Comparison of ENCODE assay signal across 13 cellular contexts in the genomic region with DNA sequence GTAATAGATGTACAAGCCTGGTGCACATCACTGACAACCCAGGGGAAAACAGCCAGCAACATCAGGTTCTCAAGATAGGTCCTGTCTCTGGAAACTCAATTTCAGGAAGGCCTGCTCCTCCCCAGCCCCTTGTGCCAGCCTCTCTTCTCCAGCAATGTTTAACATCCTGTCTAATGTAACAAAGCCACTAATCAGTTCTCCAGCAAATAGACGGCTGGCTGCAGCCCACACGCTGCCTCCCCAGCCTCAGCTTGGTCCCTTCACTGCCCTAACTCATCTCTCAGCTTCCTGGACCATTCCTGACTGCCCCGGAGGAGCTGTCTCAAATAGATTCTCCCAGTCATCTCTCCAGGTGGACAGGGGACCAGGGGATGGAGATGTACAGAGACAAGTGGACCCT. TPM values are rescaled to one million over a fixed set of nuclear protein-coding genes. Genes with fewer than 3 reads are reported as not detected.
DNase-seq lines count a peak whose midpoint lies in the region; ATAC-seq and TF ChIP-seq lines count a peak whose summit lies in the region.
"Had no signal": no experiment of that assay in that cellular context is flagged by ENCODE, and none has a peak within 500 bp of the region (broad histone marks: within the 10 kb centered on the region; RNA-seq: fewer than 3 reads in every experiment).

No MANE protein-coding gene starts in this region.

- H3K27me3 ChIP-seq in HCT116 (ENCODE audit: insufficient read depth, low read length) (no peaks in the 10 kb centered on the region), lower lobe of right lung (ENCODE audit: low read depth) (no peaks in the 10 kb centered on the region), subcutaneous abdominal adipose tissue (ENCODE audit: control insufficient read depth in 5 of 5, insufficient read depth in 4 of 5, low read length in 5 of 5) (no peaks in the 10 kb centered on the region)

- CTCF ChIA-PET in HCT116 (lab: Charles Lee): no interaction called here
- CTCF ChIA-PET in activated CD4-positive, alpha-beta memory T cell treated with anti-CD3 and anti-CD28 coated beads for 36 hours (lab: Charles Lee): no interaction called here

- H2AFZ ChIP-seq in HCT116 (ENCODE audit: low read depth, low read length, poor library complexity, severe bottlenecking): no peak overlapping the region

- H3K4me3 ChIP-seq in HCT116 (replicated peaks in 1 of 2; ENCODE audit: low read depth in 1 of 2, low read length in 2 of 2) (no peak overlapping the region), lower lobe of right lung (no peak overlapping the region), subcutaneous abdominal adipose tissue (ENCODE audit: low read depth in 1 of 5, low read length in 5 of 5) (no peak overlapping the region)

- POLR2A ChIA-PET in HCT116 (lab: Charles Lee): interaction anchor here (0.6 to 1.3 kb wide), 3 partner anchors 32 to 89 kb away, joined by 3 to 5 read pairs (median 3); partner anchors contain the start of genes RPL27A and TRIM66
- POLR2A ChIA-PET in activated CD4-positive, alpha-beta memory T cell treated with anti-CD3 and anti-CD28 coated beads for 36 hours (lab: Charles Lee): no interaction called here

- TF ChIP-seq POLR2A in HCT116 (IDR thresholded peaks at IDR 0.05; ENCODE audit: borderline replicate concordance, extremely low read depth, insufficient read depth, insufficient read length): no peak

- ATAC-seq in HCT116 (no peak), lower lobe of right lung (no peak), GM21619 (IDR thresholded peaks at IDR 0.05; ENCODE audit: unreplicated experiment) (no peak)
- ATAC-seq: left lobe of liver; stimulated activated memory B cell treated with anti-CD40 and anti-IgM and Interleukin-4, amounts not matched to agents 10 μg/mL and 1 μg/mL and 100 μg/mL, for 72 hours had no signal

- intact Hi-C loops in HCT116 (cut with micrococcal nuclease): no loop called here
- intact Hi-C loops in lower lobe of right lung (cut with DNase I): no loop called here
- intact Hi-C loops in activated CD4-positive, alpha-beta memory T cell treated with anti-CD3 and anti-CD28 coated beads for 36 hours (cut with micrococcal nuclease): no loop called here

- H3K4me1 Mint-ChIP-seq in activated CD4-positive, alpha-beta memory T cell treated with anti-CD3 and anti-CD28 coated beads for 36 hours (ENCODE audit: low read depth): peaks cover 5% of the 10 kb centered on the region

- H3K4me1 ChIP-seq in HCT116 (ENCODE audit: control insufficient read depth in 1 of 2, insufficient read depth in 2 of 2, low read length in 2 of 2) (peaks cover 52 to 62% of the 10 kb centered on the region in 2 experiments), lower lobe of right lung (peaks cover 79% of the 10 kb centered on the region), subcutaneous abdominal adipose tissue (ENCODE audit: control insufficient read depth in 5 of 5, insufficient read depth in 5 of 5, low read length in 5 of 5) (peaks cover 28 to 79% (median 60%) of the 10 kb centered on the region in 5 donors)

- H4K20me1 ChIP-seq in HCT116 (ENCODE audit: insufficient read depth): no peaks in the 10 kb centered on the region

- TF ChIP-seq RAD21 in HCT116 (IDR thresholded peaks at IDR 0.05; ENCODE audit: low read depth): no peak

- no peaks in the 10 kb centered on the region for H3K36me3 ChIP-seq in HCT116 (ENCODE audit: control insufficient read depth in 1 of 2, insufficient read depth in 2 of 2, low read length in 2 of 2)
- peaks cover 29% of the 10 kb centered on the region for H3K36me3 ChIP-seq in lower lobe of right lung
- peaks cover 0 to 8% (median 0%) of the 10 kb centered on the region in 5 donors for H3K36me3 ChIP-seq in subcutaneous abdominal adipose tissue (ENCODE audit: control insufficient read depth in 5 of 5, insufficient read depth in 5 of 5, low read length in 5 of 5)

- TF ChIP-seq CTCF in HCT116 (IDR thresholded peaks at IDR 0.05 in 2 of 3, conservative IDR thresholded peaks at IDR 0.05 in 1 of 3; ENCODE audit: borderline replicate concordance in 1 of 3, insufficient read depth in 1 of 3, low read depth in 2 of 3, low read length in 2 of 3) (no peak), lower lobe of right lung (IDR thresholded peaks at IDR 0.05) (no peak), GM10266 (IDR thresholded peaks at IDR 0.05; ENCODE audit: control insufficient read depth, insufficient read depth, low read depth, missing control alignments) (no peak)

- H3K36me3 Mint-ChIP-seq in activated CD4-positive, alpha-beta memory T cell treated with anti-CD3 and anti-CD28 coated beads for 36 hours: no peaks in the 10 kb centered on the region
- H3K36me3 Mint-ChIP-seq: stimulated activated memory B cell treated with anti-CD40 and anti-IgM and Interleukin-4, amounts not matched to agents 10 μg/mL and 1 μg/mL and 100 μg/mL, for 72 hours had no signal

- no peaks in the 10 kb centered on the region for H3K9me2 ChIP-seq in HCT116 (ENCODE audit: insufficient read depth)

- no peak overlapping the region for H3K27ac Mint-ChIP-seq in activated CD4-positive, alpha-beta memory T cell treated with anti-CD3 and anti-CD28 coated beads for 36 hours
- H3K27ac Mint-ChIP-seq: CD8-positive, alpha-beta memory T cell; stimulated activated memory B cell treated with anti-CD40 and anti-IgM and Interleukin-4, amounts not matched to agents 10 μg/mL and 1 μg/mL and 100 μg/mL, for 72 hours had no signal

- no peaks in the 10 kb centered on the region for H3K9me3 Mint-ChIP-seq in activated CD4-positive, alpha-beta memory T cell treated with anti-CD3 and anti-CD28 coated beads for 36 hours
- H3K9me3 Mint-ChIP-seq: CD8-positive, alpha-beta memory T cell; stimulated activated memory B cell treated with anti-CD40 and anti-IgM and Interleukin-4, amounts not matched to agents 10 μg/mL and 1 μg/mL and 100 μg/mL, for 72 hours had no signal

- H3K4me2 ChIP-seq in HCT116 (ENCODE audit: low read length): peak overlapping the region; percentile 80

- no peak overlapping the region for H3K9ac ChIP-seq in HCT116 (ENCODE audit: low read length)
- no peak overlapping the region for H3K9ac ChIP-seq in subcutaneous abdominal adipose tissue (ENCODE audit: low read length in 5 of 5)

- no peak overlapping the region for H3K4me3 Mint-ChIP-seq in activated CD4-positive, alpha-beta memory T cell treated with anti-CD3 and anti-CD28 coated beads for 36 hours
- H3K4me3 Mint-ChIP-seq: CD8-positive, alpha-beta memory T cell; stimulated activated memory B cell treated with anti-CD40 and anti-IgM and Interleukin-4, amounts not matched to agents 10 μg/mL and 1 μg/mL and 100 μg/mL, for 72 hours had no signal

- H3K9me3 ChIP-seq in HCT116 (ENCODE audit: control insufficient read depth in 1 of 2, insufficient read depth in 1 of 2, low read depth in 1 of 2, low read length in 2 of 2) (no peaks in the 10 kb centered on the region), lower lobe of right lung (no peaks in the 10 kb centered on the region), subcutaneous abdominal adipose tissue (ENCODE audit: control insufficient read depth in 5 of 5, low read length in 5 of 5) (no peaks in the 10 kb centered on the region)

- H3K27me3 Mint-ChIP-seq in activated CD4-positive, alpha-beta memory T cell treated with anti-CD3 and anti-CD28 coated beads for 36 hours: no peaks in the 10 kb centered on the region

- DNase-seq in HCT116 (ENCODE audit: low read depth, low spot score): no peak
- peak; percentile 41 for DNase-seq in astrocyte of the hippocampus (ENCODE audit: low read depth, low spot score)
- no peak for DNase-seq in lower lobe of right lung
- no peak for DNase-seq in activated CD4-positive, alpha-beta memory T cell treated with anti-CD3 and anti-CD28 coated beads for 36 hours
- DNase-seq in GM10266 (ENCODE audit: extremely low spot score): no peak
- DNase-seq in NCI-H128 (lab: John Stamatoyannopoulos, UW; ENCODE audit: unreplicated experiment): no peak
- DNase-seq: activated CD8-positive, alpha-beta memory T cell treated with anti-CD3 and anti-CD28 coated beads for 24 hours; CD8-positive, alpha-beta memory T cell; Kasumi-1 had no signal

- RAD21 ChIA-PET in HCT116 (lab: Charles Lee; ENCODE audit: low non-redundant PET in 1 of 2, low total read pairs in 2 of 2, uncharacterized antibody in 2 of 2, unreplicated experiment in 2 of 2): interaction anchor here in 1 of 2 experiments (1.2 kb wide), 1 partner anchor 48 kb away, joined by 4 read pairs; no protein-coding TSS in a partner anchor

- H3K79me2 ChIP-seq in HCT116 (ENCODE audit: insufficient read depth, low read length): no peaks in the 10 kb centered on the region

- H3K27ac ChIP-seq in HCT116 (ENCODE audit: low read depth, low read length): peak overlapping the region; percentile 25
- H3K27ac ChIP-seq in lower lobe of right lung: peak overlapping the region; percentile 81
- peak overlapping the region; percentile 91 for H3K27ac ChIP-seq in subcutaneous abdominal adipose tissue (ENCODE audit: low read depth, low read length)

- BruUV-seq in HCT116 (replicated peaks; lab: Mats Ljungman, UMichigan): no TSS peak

TF ChIP-seq in HCT116, 20 proteins besides CTCF, POLR2A, EP300 and RAD21 (continues in another document):
- TF ChIP-seq CEBPB (IDR thresholded peaks at IDR 0.05; ENCODE audit: low read depth) (no peak), SRF (IDR thresholded peaks at IDR 0.05; ENCODE audit: low read depth) (no peak), ZNF274 (IDR thresholded peaks at IDR 0.05; ENCODE audit: low read depth, low read length) (no peak), JUND (IDR thresholded peaks at IDR 0.05) (no peak), EZH2phosphoT487 (IDR thresholded peaks at IDR 0.05; ENCODE audit: borderline replicate concordance) (no peak)

RNA-seq across cellular contexts. Expression of gene RPL27A, which starts 37.8 kb away (rescaled TPM):
- 1,055 TPM for total RNA-seq in HCT116 (2021; ENCODE audit: unreplicated experiment)
- polyA plus RNA-seq in HCT116 (2012): 3,070 and 3,597 TPM in 2 replicates
- total RNA-seq in lower lobe of right lung: 920 TPM
- 1,000 to 10,000 TPM; 1,027 to 1,094 TPM for total RNA-seq in activated CD4-positive, alpha-beta memory T cell treated with anti-CD3 and anti-CD28 coated beads for 36 hours

RNA-seq across cellular contexts. Expression of gene TRIM66, which starts 37.9 kb away (rescaled TPM):
- 24.8 TPM for total RNA-seq in HCT116 (2021; ENCODE audit: unreplicated experiment)
- 7.9 and 9.3 TPM in 2 replicates for polyA plus RNA-seq in HCT116 (2012)
- 11.0 TPM for total RNA-seq in lower lobe of right lung
- 10 to 100 TPM; 18.3 to 24.2 TPM for total RNA-seq in activated CD4-positive, alpha-beta memory T cell treated with anti-CD3 and anti-CD28 coated beads for 36 hours

Comparison
In these comparisons a context has a peak if more than half of its experiments do, and no peak if none do; other contexts are left out.
1. H3K27ac ChIP-seq: peak in every context shown above with its lines; median percentile 91 in subcutaneous abdominal adipose tissue; 81 in lower lobe of right lung; 25 in HCT116.